Comparison of ENCODE assay signal across 8 cellular contexts in the genomic region with DNA sequence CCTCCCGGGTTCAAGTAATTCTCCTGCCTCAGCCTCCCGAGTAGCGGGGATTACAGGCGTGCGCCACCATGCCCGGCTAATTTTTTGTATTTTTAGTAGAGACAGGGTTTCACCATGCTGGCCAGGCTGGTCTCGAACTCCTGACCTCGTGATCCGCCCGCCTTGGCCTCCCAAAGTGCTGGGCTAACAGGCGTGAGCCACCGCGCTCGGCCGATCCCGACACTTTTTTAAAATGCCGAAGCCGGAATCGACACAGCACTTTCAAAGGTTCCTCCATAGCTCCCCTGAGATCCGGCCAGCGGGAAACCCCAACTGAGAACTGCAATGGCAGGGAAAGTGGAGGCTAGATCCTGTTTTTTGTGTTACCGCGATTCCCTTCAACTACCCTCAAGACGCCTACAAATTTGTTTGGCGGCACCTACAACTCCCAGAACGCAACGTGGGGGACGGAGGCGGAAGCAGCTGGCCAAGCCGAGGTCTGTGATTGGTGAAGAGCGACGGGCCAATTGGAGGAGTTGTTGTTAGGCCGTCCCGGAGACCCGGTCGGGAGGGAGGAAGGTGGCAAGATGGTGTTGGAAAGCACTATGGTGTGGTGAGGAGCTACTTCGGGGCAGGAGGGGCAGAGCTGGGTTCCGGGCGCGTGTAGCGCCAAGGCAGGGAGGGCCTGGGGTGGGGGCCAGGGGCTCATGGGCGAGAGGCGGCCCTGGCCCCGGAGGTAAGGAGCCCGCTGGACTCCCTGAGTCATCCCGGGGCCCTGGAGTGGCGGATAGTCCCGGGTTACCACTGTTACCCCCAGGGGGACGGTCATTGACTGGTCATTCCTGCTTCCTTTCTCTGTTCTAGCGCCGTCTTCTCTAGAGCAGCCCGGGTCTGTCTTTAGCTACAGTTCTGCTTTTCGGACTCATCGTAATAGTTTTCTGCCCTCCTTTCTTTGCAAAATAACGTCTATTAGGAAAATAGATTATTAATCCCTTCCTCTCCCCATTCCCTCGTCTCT. TPM values are rescaled to one million over a fixed set of nuclear protein-coding genes. Genes with fewer than 3 reads are reported as not detected.
DNase-seq lines count a peak whose midpoint lies in the region; ATAC-seq and TF ChIP-seq lines count a peak whose summit lies in the region.

Gene PSMD4 (plus strand): TSS at position 518 of the 997 bp plus-strand sequence. CDS start 49 bp downstream, at position 567.

- H3K36me3 ChIP-seq in duodenal mucosa (ENCODE audit: control insufficient read depth in 1 of 2, insufficient read depth in 2 of 2, low read length in 2 of 2) (peaks cover 2 to 3% of the 10 kb centered on the region in 2 donors), right lobe of liver (no peaks in the 10 kb centered on the region)

- H3K4me1 ChIP-seq in duodenal mucosa (ENCODE audit: control insufficient read depth in 1 of 2, insufficient read depth in 2 of 2, low read length in 2 of 2) = peaks cover 8 to 10% of the 10 kb centered on the region in 2 donors
- peaks cover 0 to 13% (median 4%) of the 10 kb centered on the region in 4 donors for H3K4me1 ChIP-seq in right lobe of liver

- H3K9me3 ChIP-seq in duodenal mucosa (ENCODE audit: control insufficient read depth in 1 of 2, low read length in 2 of 2) (no peaks in the 10 kb centered on the region), right lobe of liver (no peaks in the 10 kb centered on the region)

- TF ChIP-seq POLR2A in right lobe of liver (IDR thresholded peaks at IDR 0.05) = peak; percentile 74

- H3K27me3 ChIP-seq in duodenal mucosa (ENCODE audit: control insufficient read depth in 1 of 2, insufficient read depth in 2 of 2, low read length in 2 of 2) (no peaks in the 10 kb centered on the region), right lobe of liver (no peaks in the 10 kb centered on the region)

- peak within 1 kb of the TSS; percentile 63 for H3K27ac ChIP-seq in duodenal mucosa (ENCODE audit: low read depth, low read length)
- H3K27ac ChIP-seq in right lobe of liver = peak within 1 kb of the TSS; percentile 73 to 85 (median 73)

- POLR2A ChIA-PET in activated CD4-positive, alpha-beta memory T cell treated with anti-CD3 and anti-CD28 coated beads for 36 hours (lab: Charles Lee) = interaction anchor here (0.7 to 2.0 kb wide), 14 partner anchors 14 to 456 kb away, joined by 3 to 10 read pairs (median 4); partner anchors contain the start of genes PIP5K1A, TNFAIP8L2, VPS72 and ZNF687

- H3K27ac Mint-ChIP-seq in CD14-positive monocyte = peak within 1 kb of the TSS; percentile 90 to 100 (median 99)
- H3K27ac Mint-ChIP-seq in activated CD4-positive, alpha-beta memory T cell treated with anti-CD3 and anti-CD28 coated beads for 36 hours = peak within 1 kb of the TSS; percentile 81

- 10% methylated on average over 43 of the region's 56 CpGs for WGBS in right lobe of liver (ENCODE audit: insufficient coverage, low coverage, low lambda C conversion rate, missing lambda C conversion rate)

- H3K4me1 Mint-ChIP-seq in CD14-positive monocyte = peaks cover 26% of the 10 kb centered on the region
- H3K4me1 Mint-ChIP-seq in activated CD4-positive, alpha-beta memory T cell treated with anti-CD3 and anti-CD28 coated beads for 36 hours (ENCODE audit: low read depth) = peaks cover 25% of the 10 kb centered on the region

- peak within 1 kb of the TSS; percentile 87 to 95 for H3K9ac ChIP-seq in duodenal mucosa (ENCODE audit: low read depth in 1 of 2, low read length in 2 of 2)

- H3K9me3 Mint-ChIP-seq in CD14-positive monocyte = no peaks in the 10 kb centered on the region
- no peaks in the 10 kb centered on the region for H3K9me3 Mint-ChIP-seq in activated CD4-positive, alpha-beta memory T cell treated with anti-CD3 and anti-CD28 coated beads for 36 hours

- TF ChIP-seq CTCF in CD14-positive monocyte (IDR thresholded peaks at IDR 0.05) = no peak
- TF ChIP-seq CTCF in right lobe of liver (IDR thresholded peaks at IDR 0.05) = no peak

- peak within 1 kb of the TSS; percentile 87 to 97 for H3K4me3 Mint-ChIP-seq in CD14-positive monocyte
- peak within 1 kb of the TSS; percentile 92 for H3K4me3 Mint-ChIP-seq in activated CD4-positive, alpha-beta memory T cell treated with anti-CD3 and anti-CD28 coated beads for 36 hours

- peaks cover 3 to 17% of the 10 kb centered on the region in 2 donors for H3K36me3 Mint-ChIP-seq in CD14-positive monocyte
- peaks cover 6% of the 10 kb centered on the region for H3K36me3 Mint-ChIP-seq in activated CD4-positive, alpha-beta memory T cell treated with anti-CD3 and anti-CD28 coated beads for 36 hours

- intact Hi-C loops in CD14-positive monocyte (cut with micrococcal nuclease) = loop anchor here (1.0 to 5.0 kb wide), 3 partner anchors 23 to 57 kb away; partner anchors contain the start of gene PIP5K1A (in 2 of the 2)
- intact Hi-C loops in activated CD4-positive, alpha-beta memory T cell treated with anti-CD3 and anti-CD28 coated beads for 36 hours (cut with micrococcal nuclease) = loop anchor here (1.0 to 2.0 kb wide), 4 partner anchors 23 to 90 kb away; partner anchors contain the start of genes LYSMD1 and PIP5K1A
- intact Hi-C loops in right lobe of liver (cut with DNase I) = no loop called here

- H3K4me3 ChIP-seq in duodenal mucosa (ENCODE audit: low read depth in 1 of 2, low read length in 2 of 2) = peak within 1 kb of the TSS; percentile 86 to 97
- peak within 1 kb of the TSS; percentile 87 to 97 (median 94) for H3K4me3 ChIP-seq in right lobe of liver

- H3K27me3 Mint-ChIP-seq in CD14-positive monocyte (ENCODE audit: low read depth in 3 of 3) = no peaks in the 10 kb centered on the region
- H3K27me3 Mint-ChIP-seq in activated CD4-positive, alpha-beta memory T cell treated with anti-CD3 and anti-CD28 coated beads for 36 hours = peaks cover 2% of the 10 kb centered on the region

- peak; percentile 96 for ATAC-seq in GM19397 (IDR thresholded peaks at IDR 0.05; ENCODE audit: unreplicated experiment)
- peak; percentile 83 for ATAC-seq in HG03571 (IDR thresholded peaks at IDR 0.05; ENCODE audit: unreplicated experiment)
- peak; percentile 96 to 98 (median 98) for ATAC-seq in right lobe of liver

- peak; percentile 95 for DNase-seq in CD14-positive monocyte (ENCODE audit: low spot score)
- peak; percentile 98 for DNase-seq in NCI-H82 treated with DMSO at 0.1 percent for 48 hours (lab: John Stamatoyannopoulos, UW; ENCODE audit: unreplicated experiment)
- peak; percentile 97 for DNase-seq in activated CD4-positive, alpha-beta memory T cell treated with anti-CD3 and anti-CD28 coated beads for 36 hours
- peak; percentile 92 to 96 (median 94) for DNase-seq in right lobe of liver
- DNase-seq in stimulated activated CD4-positive, alpha-beta T cell treated with anti-CD3 and anti-CD28 coated beads, Interleukin-4, amount 100 ng/mL, for 4 hours = peak; percentile 86 to 92

- CTCF ChIA-PET in activated CD4-positive, alpha-beta memory T cell treated with anti-CD3 and anti-CD28 coated beads for 36 hours (lab: Charles Lee) = interaction anchor here (0.6 to 2.0 kb wide), 7 partner anchors 47 to 184 kb away, joined by 3 to 9 read pairs (median 4); partner anchors contain the start of genes GABPB2 and TNFAIP8L2

RNA-seq across cellular contexts. Expression of gene PSMD4, which starts in this region (rescaled TPM):
- polyA plus RNA-seq in CD14-positive monocyte = 100 to 1,000 TPM; 252 to 266 TPM
- total RNA-seq in activated CD4-positive, alpha-beta memory T cell treated with anti-CD3 and anti-CD28 coated beads for 36 hours = 100 to 1,000 TPM; 212 to 227 TPM
- total RNA-seq in right lobe of liver = 10 to 100 TPM; 72.2 to 95.6 (median 79.1) TPM

Comparison
In these comparisons a context has a peak if more than half of its experiments do, and no peak if none do; other contexts are left out.
1. Peak in every context shown above with its lines: DNase-seq, ATAC-seq, H3K4me3 ChIP-seq and H3K27ac ChIP-seq.
2. intact Hi-C loops: an anchor here in CD14-positive monocyte (1.0 to 5.0 kb wide) and activated CD4-positive, alpha-beta memory T cell treated with anti-CD3 and anti-CD28 coated beads for 36 hours (1.0 to 2.0 kb wide); none called in right lobe of liver.